ENCODE assay signal across 19 cellular contexts in the genomic region with DNA sequence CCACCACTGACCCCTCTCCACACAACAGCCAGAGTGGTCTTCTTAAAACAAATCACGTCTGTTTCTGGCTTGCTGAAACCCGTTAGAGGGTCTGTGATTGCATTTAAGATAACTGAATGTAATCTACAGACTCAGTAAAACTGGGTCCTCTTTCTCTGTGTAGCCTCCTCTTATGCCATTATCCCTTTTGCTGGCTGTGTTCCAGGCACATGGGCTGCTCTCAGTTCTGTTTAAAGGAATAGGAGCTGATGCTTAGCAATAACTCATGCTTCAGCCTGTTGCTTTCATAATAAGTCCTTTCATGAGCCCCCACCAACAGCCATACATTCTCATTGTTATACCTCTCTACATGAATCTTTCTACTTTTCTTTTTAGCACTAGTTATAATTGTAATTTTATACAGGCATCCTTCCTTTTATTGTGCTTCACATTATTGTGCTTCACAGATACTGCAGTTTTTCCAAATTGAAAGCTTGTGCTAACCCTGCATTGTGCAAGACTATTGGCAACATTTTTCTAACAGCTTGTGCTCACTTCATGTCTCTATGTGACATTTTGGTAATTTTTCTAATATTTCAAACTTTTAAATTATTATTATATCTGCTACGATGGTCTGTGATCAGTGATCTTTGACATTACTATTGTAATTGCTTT.
"Had no signal": no experiment of that assay in that cellular context is flagged by ENCODE, and none has a peak within 500 bp of the region (broad histone marks: within the 10 kb centered on the region; RNA-seq: fewer than 3 reads in every experiment).

No MANE protein-coding gene starts in this region.

- H3K27ac ChIP-seq: cardiac muscle cell, epithelial cell of prostate, foreskin keratinocyte, left lung, tibial artery, WERI-Rb-1 had no signal

- DNase-seq: activated CD4-positive, alpha-beta T cell treated with anti-CD3 and anti-CD28 coated beads for 1 hour; activated gamma-delta T cell treated with Interleukin-2 at 50 U/mL for 16 hours; amniotic stem cell; foreskin keratinocyte; glutamatergic neuron; left lung; nephron progenitor cell; occipital lobe; posterior cingulate gyrus; stimulated activated CD4-positive, alpha-beta T cell treated with anti-CD3 and anti-CD28 coated beads, Interleukin-12 subunit alpha, Interleukin-12 subunit beta, amount 100 ng/mL, for 4 hours; stimulated activated CD4-positive, alpha-beta T cell treated with anti-CD3 and anti-CD28 coated beads, Interleukin-1b, Interleukin-23, amount 100 ng/mL, for 48 hours; stimulated activated CD8-positive, alpha-beta memory T cell treated with anti-CD3 and anti-CD28 coated beads, Interleukin-4, amount 100 ng/mL, for 48 hours; stimulated activated naive CD4-positive, alpha-beta T cell; tibial artery; WERI-Rb-1 had no signal

- H3K4me3 ChIP-seq: cardiac muscle cell, left lung, tibial artery had no signal

- H3K4me1 ChIP-seq: foreskin keratinocyte, left lung, tibial artery had no signal

- H3K9me3 ChIP-seq: left lung, tibial artery had no signal

- ATAC-seq: activated naive CD4-positive, alpha-beta T cell treated with anti-CD3 and anti-CD28 coated beads, Interleukin-2, amount 50 U/mL, for 72 hours; foreskin keratinocyte; left lung had no signal

- H3K9me3 Mint-ChIP-seq: nephron progenitor cell had no signal

- H3K36me3 Mint-ChIP-seq: activated naive CD4-positive, alpha-beta T cell treated with anti-CD3 and anti-CD28 coated beads, Interleukin-2, amount 50 U/mL, for 72 hours had no signal

- H3K4me3 Mint-ChIP-seq: activated T-helper 1 cell treated with anti-CD3 and anti-CD28 coated beads, Interleukin-12 subunit alpha, Interleukin-12 subunit beta, Interleukin-2, Interleukin-4 antibody, amounts not matched to agents 30 ng/mL and 10 ng/mL and 1 ng/mL, durations not matched to agents 14 hours and 24 hours and 36 hours; nephron progenitor cell had no signal

- H3K36me3 ChIP-seq: cardiac muscle cell, left lung, tibial artery, WERI-Rb-1 had no signal

- H3K27ac Mint-ChIP-seq: activated naive CD4-positive, alpha-beta T cell treated with anti-CD3 and anti-CD28 coated beads, Interleukin-2, amount 50 U/mL, for 72 hours; activated T-helper 1 cell treated with anti-CD3 and anti-CD28 coated beads, Interleukin-12 subunit alpha, Interleukin-12 subunit beta, Interleukin-2, Interleukin-4 antibody, amounts not matched to agents 30 ng/mL and 10 ng/mL and 1 ng/mL, durations not matched to agents 14 hours and 24 hours and 36 hours; nephron progenitor cell had no signal

- H3K4me1 Mint-ChIP-seq: nephron progenitor cell had no signal

- H3K27me3 ChIP-seq: cardiac muscle cell, foreskin keratinocyte, left lung, tibial artery had no signal
